ENCODE assay signal across 14 cellular contexts in genomic region chr3:118810499-118811035, GRCh38.
DNase-seq lines count a peak whose midpoint lies in the region; ATAC-seq lines count a peak whose summit lies in the region.
"Had no signal": no experiment of that assay in that cellular context is flagged by ENCODE, and none has a peak within 500 bp of the region (broad histone marks: within the 10 kb centered on the region; RNA-seq: fewer than 3 reads in every experiment).

No MANE protein-coding gene starts in this region.

- H3K27ac Mint-ChIP-seq in T-helper 17 cell: no peak overlapping the region
- H3K27ac Mint-ChIP-seq: CD8-positive, alpha-beta T cell had no signal

- ATAC-seq in GM18520 (IDR thresholded peaks at IDR 0.05; ENCODE audit: unreplicated experiment) (peak; percentile 17), GM21526 (IDR thresholded peaks at IDR 0.05; ENCODE audit: low FRiP score, unreplicated experiment) (peak; percentile 33), HG02981 (IDR thresholded peaks at IDR 0.05; ENCODE audit: unreplicated experiment) (peak; percentile 9), T-helper 17 cell (peak; percentile 40)
- ATAC-seq: CD8-positive, alpha-beta T cell had no signal

- peaks cover 7% of the 10 kb centered on the region for H3K4me1 Mint-ChIP-seq in T-helper 17 cell

- peak overlapping the region; percentile 50 for H3K4me3 Mint-ChIP-seq in T-helper 17 cell
- H3K4me3 Mint-ChIP-seq: CD8-positive, alpha-beta T cell had no signal

- H3K36me3 Mint-ChIP-seq in T-helper 17 cell (ENCODE audit: low read depth): peaks cover 2% of the 10 kb centered on the region
- H3K36me3 Mint-ChIP-seq: CD8-positive, alpha-beta T cell had no signal

- H3K27me3 Mint-ChIP-seq in T-helper 17 cell: peaks cover 26% of the 10 kb centered on the region

- H3K9me3 ChIP-seq in T-helper 17 cell (ENCODE audit: control insufficient read depth, low read length, poor library complexity, severe bottlenecking): no peaks in the 10 kb centered on the region
- H3K9me3 ChIP-seq: neutrophil had no signal

- DNase-seq in T-helper 17 cell: no peak
- no peak for DNase-seq in DMS153 (lab: John Stamatoyannopoulos, UW)
- no peak for DNase-seq in NOMO-1 (lab: John Stamatoyannopoulos, UW; ENCODE audit: unreplicated experiment in 2 of 2)
- no peak for DNase-seq in NCI-H345 (lab: John Stamatoyannopoulos, UW)
- no peak for DNase-seq in globus pallidus (ENCODE audit: low spot score)
- DNase-seq: activated CD8-positive, alpha-beta memory T cell treated with anti-CD3 and anti-CD28 coated beads, Interleukin-2, amount 50 U/mL, for 48 hours; aorta; CD8-positive, alpha-beta T cell; effector CD4-positive, alpha-beta T cell; stimulated activated CD4-positive, alpha-beta T cell treated with anti-CD3 and anti-CD28 coated beads, Interleukin-12 subunit alpha, Interleukin-12 subunit beta, amount 100 ng/mL, for 4 hours had no signal
